ENCODE assay signal across 19 cellular contexts in genomic region chrX:113157496-113157895, GRCh38.
"Had no signal": no experiment of that assay in that cellular context is flagged by ENCODE, and none has a peak within 500 bp of the region (broad histone marks: within the 10 kb centered on the region; RNA-seq: fewer than 3 reads in every experiment).

No MANE protein-coding gene starts in this region.

- H3K27me3 Mint-ChIP-seq: central memory CD8-positive, alpha-beta T cell; stimulated activated naive CD8-positive, alpha-beta T cell treated with anti-CD3 and anti-CD28 coated beads, Interleukin-15, Interleukin-2, amounts not matched to agents 100 ng/mL and 50 ng/mL, for 24 hours had no signal

- H3K4me2 ChIP-seq: hepatocyte, neural progenitor cell had no signal

- H3K9ac ChIP-seq: neural progenitor cell had no signal

- H3K27me3 ChIP-seq: gastroesophageal sphincter, hepatocyte, neural progenitor cell, ovary, upper lobe of left lung had no signal

- H3K4me3 Mint-ChIP-seq: brain; central memory CD8-positive, alpha-beta T cell; mesothelial cell of epicardium; neural progenitor cell; stimulated activated naive CD8-positive, alpha-beta T cell treated with anti-CD3 and anti-CD28 coated beads, Interleukin-15, Interleukin-2, amounts not matched to agents 100 ng/mL and 50 ng/mL, for 24 hours had no signal

- H3K36me3 ChIP-seq: gastroesophageal sphincter, neural progenitor cell, ovary, upper lobe of left lung had no signal

- H3K27ac ChIP-seq: epithelial cell of prostate, gastroesophageal sphincter, hepatocyte, neural progenitor cell, ovary, upper lobe of left lung had no signal

- H3K4me3 ChIP-seq: gastroesophageal sphincter, hepatocyte, neural progenitor cell, ovary, upper lobe of left lung had no signal

- H3K4me1 Mint-ChIP-seq: brain; central memory CD8-positive, alpha-beta T cell; mesothelial cell of epicardium; neural progenitor cell had no signal

- H3K9me3 ChIP-seq: gastroesophageal sphincter, ovary had no signal

- H2AFZ ChIP-seq: hepatocyte, neural progenitor cell had no signal

- ATAC-seq: activated naive CD4-positive, alpha-beta T cell treated with anti-CD3 and anti-CD28 coated beads, Interleukin-2, amount 50 U/mL, for 72 hours; gastroesophageal sphincter had no signal

- H3K27ac Mint-ChIP-seq: activated naive CD4-positive, alpha-beta T cell treated with anti-CD3 and anti-CD28 coated beads, Interleukin-2, amount 50 U/mL, for 72 hours; brain; mesothelial cell of epicardium; neural progenitor cell; stimulated activated naive CD8-positive, alpha-beta T cell treated with anti-CD3 and anti-CD28 coated beads, Interleukin-15, Interleukin-2, amounts not matched to agents 100 ng/mL and 50 ng/mL, for 24 hours had no signal

- H3K4me1 ChIP-seq: gastroesophageal sphincter, neural progenitor cell, upper lobe of left lung had no signal

- H3K36me3 Mint-ChIP-seq: brain, mesothelial cell of epicardium, neural progenitor cell had no signal

- H3K79me2 ChIP-seq: hepatocyte had no signal

- DNase-seq: activated CD4-positive, alpha-beta T cell treated with anti-CD3 and anti-CD28 coated beads, Interleukin-2, amount 50 U/mL, for 4 hours; activated CD4-positive, CD25-positive, alpha-beta regulatory T cell treated with anti-CD3 and anti-CD28 coated beads, Interleukin-2, amount 50 U/mL, for 72 hours; activated T-cell treated with anti-CD3 and anti-CD28 coated beads, Interleukin-2, amount 50 U/mL, for 1 hour; amniotic stem cell; effector memory CD4-positive, alpha-beta T cell; kidney glomerular epithelial cell; ovary; stimulated activated CD4-positive, alpha-beta T cell treated with anti-CD3 and anti-CD28 coated beads, Interleukin-4, amount 100 ng/mL, for 1 hour; stimulated activated CD8-positive, alpha-beta memory T cell treated with anti-CD3 and anti-CD28 coated beads, Interleukin-4, amount 100 ng/mL, for 48 hours; upper lobe of left lung had no signal
